1 cellular context compared by ENCODE assay signal in the genomic region with DNA sequence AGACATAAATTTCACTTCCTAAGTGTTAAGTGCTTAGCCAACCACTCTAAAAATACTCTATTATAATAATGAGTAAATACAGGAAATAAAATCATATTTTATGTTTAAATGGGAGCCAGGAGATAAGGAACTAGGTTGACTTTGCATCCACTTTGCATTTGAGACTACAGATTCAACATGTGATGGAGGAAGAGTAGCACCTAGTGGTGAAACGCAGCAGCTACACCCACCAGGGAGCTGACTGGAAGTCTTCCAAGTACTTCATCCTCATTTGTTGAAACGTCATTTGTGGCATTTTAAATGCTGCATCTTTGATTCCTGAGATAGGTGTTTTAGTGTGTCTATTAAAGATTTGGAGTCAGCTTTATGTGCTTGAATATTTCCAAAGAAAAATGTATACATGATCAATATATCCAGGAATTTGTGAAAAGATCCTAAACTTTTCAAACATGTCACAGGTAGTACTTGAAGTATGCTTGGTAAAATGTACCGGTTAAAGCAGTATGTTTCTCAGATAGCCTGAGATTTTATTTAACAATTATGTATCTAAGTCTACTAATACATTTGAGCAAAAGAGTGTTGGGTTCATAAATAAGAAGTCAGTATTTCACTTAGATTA.
TF ChIP-seq lines count a peak whose summit lies in the region.

No MANE protein-coding gene starts in this region.

TF ChIP-seq in H1, 55 proteins besides CTCF, POLR2A, EP300 and RAD21:
- TF ChIP-seq, protein P1, sequence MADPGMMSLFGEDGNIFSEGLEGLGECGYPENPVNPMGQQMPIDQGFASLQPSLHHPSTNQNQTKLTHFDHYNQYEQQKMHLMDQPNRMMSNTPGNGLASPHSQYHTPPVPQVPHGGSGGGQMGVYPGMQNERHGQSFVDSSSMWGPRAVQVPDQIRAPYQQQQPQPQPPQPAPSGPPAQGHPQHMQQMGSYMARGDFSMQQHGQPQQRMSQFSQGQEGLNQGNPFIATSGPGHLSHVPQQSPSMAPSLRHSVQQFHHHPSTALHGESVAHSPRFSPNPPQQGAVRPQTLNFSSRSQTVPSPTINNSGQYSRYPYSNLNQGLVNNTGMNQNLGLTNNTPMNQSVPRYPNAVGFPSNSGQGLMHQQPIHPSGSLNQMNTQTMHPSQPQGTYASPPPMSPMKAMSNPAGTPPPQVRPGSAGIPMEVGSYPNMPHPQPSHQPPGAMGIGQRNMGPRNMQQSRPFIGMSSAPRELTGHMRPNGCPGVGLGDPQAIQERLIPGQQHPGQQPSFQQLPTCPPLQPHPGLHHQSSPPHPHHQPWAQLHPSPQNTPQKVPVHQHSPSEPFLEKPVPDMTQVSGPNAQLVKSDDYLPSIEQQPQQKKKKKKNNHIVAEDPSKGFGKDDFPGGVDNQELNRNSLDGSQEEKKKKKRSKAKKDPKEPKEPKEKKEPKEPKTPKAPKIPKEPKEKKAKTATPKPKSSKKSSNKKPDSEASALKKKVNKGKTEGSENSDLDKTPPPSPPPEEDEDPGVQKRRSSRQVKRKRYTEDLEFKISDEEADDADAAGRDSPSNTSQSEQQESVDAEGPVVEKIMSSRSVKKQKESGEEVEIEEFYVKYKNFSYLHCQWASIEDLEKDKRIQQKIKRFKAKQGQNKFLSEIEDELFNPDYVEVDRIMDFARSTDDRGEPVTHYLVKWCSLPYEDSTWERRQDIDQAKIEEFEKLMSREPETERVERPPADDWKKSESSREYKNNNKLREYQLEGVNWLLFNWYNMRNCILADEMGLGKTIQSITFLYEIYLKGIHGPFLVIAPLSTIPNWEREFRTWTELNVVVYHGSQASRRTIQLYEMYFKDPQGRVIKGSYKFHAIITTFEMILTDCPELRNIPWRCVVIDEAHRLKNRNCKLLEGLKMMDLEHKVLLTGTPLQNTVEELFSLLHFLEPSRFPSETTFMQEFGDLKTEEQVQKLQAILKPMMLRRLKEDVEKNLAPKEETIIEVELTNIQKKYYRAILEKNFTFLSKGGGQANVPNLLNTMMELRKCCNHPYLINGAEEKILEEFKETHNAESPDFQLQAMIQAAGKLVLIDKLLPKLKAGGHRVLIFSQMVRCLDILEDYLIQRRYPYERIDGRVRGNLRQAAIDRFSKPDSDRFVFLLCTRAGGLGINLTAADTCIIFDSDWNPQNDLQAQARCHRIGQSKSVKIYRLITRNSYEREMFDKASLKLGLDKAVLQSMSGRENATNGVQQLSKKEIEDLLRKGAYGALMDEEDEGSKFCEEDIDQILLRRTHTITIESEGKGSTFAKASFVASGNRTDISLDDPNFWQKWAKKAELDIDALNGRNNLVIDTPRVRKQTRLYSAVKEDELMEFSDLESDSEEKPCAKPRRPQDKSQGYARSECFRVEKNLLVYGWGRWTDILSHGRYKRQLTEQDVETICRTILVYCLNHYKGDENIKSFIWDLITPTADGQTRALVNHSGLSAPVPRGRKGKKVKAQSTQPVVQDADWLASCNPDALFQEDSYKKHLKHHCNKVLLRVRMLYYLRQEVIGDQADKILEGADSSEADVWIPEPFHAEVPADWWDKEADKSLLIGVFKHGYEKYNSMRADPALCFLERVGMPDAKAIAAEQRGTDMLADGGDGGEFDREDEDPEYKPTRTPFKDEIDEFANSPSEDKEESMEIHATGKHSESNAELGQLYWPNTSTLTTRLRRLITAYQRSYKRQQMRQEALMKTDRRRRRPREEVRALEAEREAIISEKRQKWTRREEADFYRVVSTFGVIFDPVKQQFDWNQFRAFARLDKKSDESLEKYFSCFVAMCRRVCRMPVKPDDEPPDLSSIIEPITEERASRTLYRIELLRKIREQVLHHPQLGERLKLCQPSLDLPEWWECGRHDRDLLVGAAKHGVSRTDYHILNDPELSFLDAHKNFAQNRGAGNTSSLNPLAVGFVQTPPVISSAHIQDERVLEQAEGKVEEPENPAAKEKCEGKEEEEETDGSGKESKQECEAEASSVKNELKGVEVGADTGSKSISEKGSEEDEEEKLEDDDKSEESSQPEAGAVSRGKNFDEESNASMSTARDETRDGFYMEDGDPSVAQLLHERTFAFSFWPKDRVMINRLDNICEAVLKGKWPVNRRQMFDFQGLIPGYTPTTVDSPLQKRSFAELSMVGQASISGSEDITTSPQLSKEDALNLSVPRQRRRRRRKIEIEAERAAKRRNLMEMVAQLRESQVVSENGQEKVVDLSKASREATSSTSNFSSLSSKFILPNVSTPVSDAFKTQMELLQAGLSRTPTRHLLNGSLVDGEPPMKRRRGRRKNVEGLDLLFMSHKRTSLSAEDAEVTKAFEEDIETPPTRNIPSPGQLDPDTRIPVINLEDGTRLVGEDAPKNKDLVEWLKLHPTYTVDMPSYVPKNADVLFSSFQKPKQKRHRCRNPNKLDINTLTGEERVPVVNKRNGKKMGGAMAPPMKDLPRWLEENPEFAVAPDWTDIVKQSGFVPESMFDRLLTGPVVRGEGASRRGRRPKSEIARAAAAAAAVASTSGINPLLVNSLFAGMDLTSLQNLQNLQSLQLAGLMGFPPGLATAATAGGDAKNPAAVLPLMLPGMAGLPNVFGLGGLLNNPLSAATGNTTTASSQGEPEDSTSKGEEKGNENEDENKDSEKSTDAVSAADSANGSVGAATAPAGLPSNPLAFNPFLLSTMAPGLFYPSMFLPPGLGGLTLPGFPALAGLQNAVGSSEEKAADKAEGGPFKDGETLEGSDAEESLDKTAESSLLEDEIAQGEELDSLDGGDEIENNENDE (IDR thresholded peaks at IDR 0.05; ENCODE audit: insufficient replicate concordance, low read length), result no peak
- TF ChIP-seq, protein P2, sequence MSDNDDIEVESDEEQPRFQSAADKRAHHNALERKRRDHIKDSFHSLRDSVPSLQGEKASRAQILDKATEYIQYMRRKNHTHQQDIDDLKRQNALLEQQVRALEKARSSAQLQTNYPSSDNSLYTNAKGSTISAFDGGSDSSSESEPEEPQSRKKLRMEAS (IDR thresholded peaks at IDR 0.05), result no peak
- TF ChIP-seq NANOG (IDR thresholded peaks at IDR 0.05; ENCODE audit: insufficient read depth, low read depth, low read length, poor library complexity, severe bottlenecking), result no peak
- no peak for TF ChIP-seq SP4 (IDR thresholded peaks at IDR 0.05; ENCODE audit: low read length)
- no peak for TF ChIP-seq SRF (IDR thresholded peaks at IDR 0.05; ENCODE audit: low read depth, low read length)
- TF ChIP-seq PHF8 (conservative IDR thresholded peaks at IDR 0.05; ENCODE audit: low read depth, low read length), result no peak
- TF ChIP-seq GABPA (IDR thresholded peaks at IDR 0.05; ENCODE audit: borderline replicate concordance, insufficient read depth, low read length), result no peak
- no peak for TF ChIP-seq TCF12 (IDR thresholded peaks at IDR 0.05; ENCODE audit: low read depth, low read length)
- TF ChIP-seq CTBP2 (IDR thresholded peaks at IDR 0.05; ENCODE audit: borderline replicate concordance, insufficient read depth, insufficient read length, low read length), result no peak
- no peak for TF ChIP-seq EGR1 (IDR thresholded peaks at IDR 0.05; ENCODE audit: borderline replicate concordance, low read depth, low read length)
- no peak for TF ChIP-seq TAF1 (IDR thresholded peaks at IDR 0.05; ENCODE audit: low read depth, low read length)
- no peak for TF ChIP-seq POLR2AphosphoS5 (IDR thresholded peaks at IDR 0.05; ENCODE audit: low read depth, low read length)
- no peak for TF ChIP-seq RXRA (IDR thresholded peaks at IDR 0.05; ENCODE audit: insufficient read depth, low read depth, low read length)
- no peak for TF ChIP-seq ASH2L (IDR thresholded peaks at IDR 0.05; ENCODE audit: low read length)
- TF ChIP-seq BACH1 (IDR thresholded peaks at IDR 0.05; ENCODE audit: low read length), result no peak
- TF ChIP-seq SAP30 (IDR thresholded peaks at IDR 0.05; ENCODE audit: insufficient read depth, insufficient replicate concordance, low read length), result no peak
- no peak for TF ChIP-seq KDM5A (IDR thresholded peaks at IDR 0.05; ENCODE audit: low read length)
TF ChIP-seq in H1: peak in this region for 0.
